Comparison of ENCODE assay signal across 3 cellular contexts in genomic region chrX:110268875-110269274, GRCh38.
TF ChIP-seq lines count a peak whose summit lies in the region.

No MANE protein-coding gene starts in this region.

TF ChIP-seq in SK-N-SH, 30 proteins besides CTCF, POLR2A, EP300 and RAD21 (continued from another document):
- TF ChIP-seq GATA2 (CRISPR knock-in tag; IDR thresholded peaks at IDR 0.05) (no peak), RXRA (IDR thresholded peaks at IDR 0.05; ENCODE audit: borderline replicate concordance, low read depth) (no peak), NRF1 (IDR thresholded peaks at IDR 0.05; ENCODE audit: low read depth, low read length) (no peak), MEF2A (IDR thresholded peaks at IDR 0.05; ENCODE audit: borderline replicate concordance, low read depth) (no peak), TCF12 (IDR thresholded peaks at IDR 0.05) (no peak), ZBTB33 (IDR thresholded peaks at IDR 0.05; ENCODE audit: borderline replicate concordance, low read depth) (no peak), CHD2 (IDR thresholded peaks at IDR 0.05; ENCODE audit: low read length, partially characterized antibody) (no peak)
- TF ChIP-seq, protein P1, sequence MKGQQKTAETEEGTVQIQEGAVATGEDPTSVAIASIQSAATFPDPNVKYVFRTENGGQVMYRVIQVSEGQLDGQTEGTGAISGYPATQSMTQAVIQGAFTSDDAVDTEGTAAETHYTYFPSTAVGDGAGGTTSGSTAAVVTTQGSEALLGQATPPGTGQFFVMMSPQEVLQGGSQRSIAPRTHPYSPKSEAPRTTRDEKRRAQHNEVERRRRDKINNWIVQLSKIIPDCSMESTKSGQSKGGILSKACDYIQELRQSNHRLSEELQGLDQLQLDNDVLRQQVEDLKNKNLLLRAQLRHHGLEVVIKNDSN (IDR thresholded peaks at IDR 0.05; ENCODE audit: borderline replicate concordance, low read depth) = no peak

TF ChIP-seq in SK-N-SH treated with all-trans-retinoic acid at 6 μM for 48 hours, 23 proteins besides CTCF, POLR2A, EP300 and RAD21 (continued from another document):
- TF ChIP-seq TSHZ2 (CRISPR knock-in tag; IDR thresholded peaks at IDR 0.05) = no peak
- no peak for TF ChIP-seq GLIS3 (CRISPR knock-in tag; IDR thresholded peaks at IDR 0.05)
- TF ChIP-seq, protein P2, sequence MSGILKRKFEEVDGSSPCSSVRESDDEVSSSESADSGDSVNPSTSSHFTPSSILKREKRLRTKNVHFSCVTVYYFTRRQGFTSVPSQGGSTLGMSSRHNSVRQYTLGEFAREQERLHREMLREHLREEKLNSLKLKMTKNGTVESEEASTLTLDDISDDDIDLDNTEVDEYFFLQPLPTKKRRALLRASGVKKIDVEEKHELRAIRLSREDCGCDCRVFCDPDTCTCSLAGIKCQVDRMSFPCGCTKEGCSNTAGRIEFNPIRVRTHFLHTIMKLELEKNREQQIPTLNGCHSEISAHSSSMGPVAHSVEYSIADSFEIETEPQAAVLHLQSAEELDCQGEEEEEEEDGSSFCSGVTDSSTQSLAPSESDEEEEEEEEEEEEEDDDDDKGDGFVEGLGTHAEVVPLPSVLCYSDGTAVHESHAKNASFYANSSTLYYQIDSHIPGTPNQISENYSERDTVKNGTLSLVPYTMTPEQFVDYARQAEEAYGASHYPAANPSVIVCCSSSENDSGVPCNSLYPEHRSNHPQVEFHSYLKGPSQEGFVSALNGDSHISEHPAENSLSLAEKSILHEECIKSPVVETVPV (CRISPR knock-in tag; IDR thresholded peaks at IDR 0.05) = no peak
- no peak for TF ChIP-seq RARB (CRISPR knock-in tag; IDR thresholded peaks at IDR 0.05)
- no peak for TF ChIP-seq PATZ1 (CRISPR knock-in tag; IDR thresholded peaks at IDR 0.05; ENCODE audit: borderline replicate concordance)
- TF ChIP-seq PPARA (CRISPR knock-in tag; IDR thresholded peaks at IDR 0.05; ENCODE audit: borderline replicate concordance) = no peak
- TF ChIP-seq ZFP3 (CRISPR knock-in tag; IDR thresholded peaks at IDR 0.05) = no peak
- no peak for TF ChIP-seq TOX (CRISPR knock-in tag; IDR thresholded peaks at IDR 0.05; ENCODE audit: borderline replicate concordance)
- TF ChIP-seq ZNF70 (CRISPR knock-in tag; IDR thresholded peaks at IDR 0.05) = no peak
- no peak for TF ChIP-seq BACH2 (CRISPR knock-in tag; IDR thresholded peaks at IDR 0.05; ENCODE audit: borderline replicate concordance)
- TF ChIP-seq, protein P3, sequence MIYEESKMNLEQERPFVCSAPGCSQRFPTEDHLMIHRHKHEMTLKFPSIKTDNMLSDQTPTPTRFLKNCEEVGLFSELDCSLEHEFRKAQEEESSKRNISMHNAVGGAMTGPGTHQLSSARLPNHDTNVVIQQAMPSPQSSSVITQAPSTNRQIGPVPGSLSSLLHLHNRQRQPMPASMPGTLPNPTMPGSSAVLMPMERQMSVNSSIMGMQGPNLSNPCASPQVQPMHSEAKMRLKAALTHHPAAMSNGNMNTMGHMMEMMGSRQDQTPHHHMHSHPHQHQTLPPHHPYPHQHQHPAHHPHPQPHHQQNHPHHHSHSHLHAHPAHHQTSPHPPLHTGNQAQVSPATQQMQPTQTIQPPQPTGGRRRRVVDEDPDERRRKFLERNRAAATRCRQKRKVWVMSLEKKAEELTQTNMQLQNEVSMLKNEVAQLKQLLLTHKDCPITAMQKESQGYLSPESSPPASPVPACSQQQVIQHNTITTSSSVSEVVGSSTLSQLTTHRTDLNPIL (CRISPR knock-in tag; IDR thresholded peaks at IDR 0.05; ENCODE audit: low read depth) = no peak
- TF ChIP-seq ZNF565 (CRISPR knock-in tag; conservative IDR thresholded peaks at IDR 0.05; ENCODE audit: low read depth) = no peak
- TF ChIP-seq ZFP30 (CRISPR knock-in tag; IDR thresholded peaks at IDR 0.05) = no peak
- no peak for TF ChIP-seq ZC3H10 (CRISPR knock-in tag; IDR thresholded peaks at IDR 0.05)
TF ChIP-seq in SK-N-SH treated with all-trans-retinoic acid at 6 μM for 48 hours: peak in this region for 0.

TF ChIP-seq in GM23338, 12 proteins besides CTCF, POLR2A, EP300 and RAD21 (continued from another document):
- no peak for TF ChIP-seq ZNF462 (CRISPR knock-in tag; IDR thresholded peaks at IDR 0.05)
- TF ChIP-seq, protein P4, sequence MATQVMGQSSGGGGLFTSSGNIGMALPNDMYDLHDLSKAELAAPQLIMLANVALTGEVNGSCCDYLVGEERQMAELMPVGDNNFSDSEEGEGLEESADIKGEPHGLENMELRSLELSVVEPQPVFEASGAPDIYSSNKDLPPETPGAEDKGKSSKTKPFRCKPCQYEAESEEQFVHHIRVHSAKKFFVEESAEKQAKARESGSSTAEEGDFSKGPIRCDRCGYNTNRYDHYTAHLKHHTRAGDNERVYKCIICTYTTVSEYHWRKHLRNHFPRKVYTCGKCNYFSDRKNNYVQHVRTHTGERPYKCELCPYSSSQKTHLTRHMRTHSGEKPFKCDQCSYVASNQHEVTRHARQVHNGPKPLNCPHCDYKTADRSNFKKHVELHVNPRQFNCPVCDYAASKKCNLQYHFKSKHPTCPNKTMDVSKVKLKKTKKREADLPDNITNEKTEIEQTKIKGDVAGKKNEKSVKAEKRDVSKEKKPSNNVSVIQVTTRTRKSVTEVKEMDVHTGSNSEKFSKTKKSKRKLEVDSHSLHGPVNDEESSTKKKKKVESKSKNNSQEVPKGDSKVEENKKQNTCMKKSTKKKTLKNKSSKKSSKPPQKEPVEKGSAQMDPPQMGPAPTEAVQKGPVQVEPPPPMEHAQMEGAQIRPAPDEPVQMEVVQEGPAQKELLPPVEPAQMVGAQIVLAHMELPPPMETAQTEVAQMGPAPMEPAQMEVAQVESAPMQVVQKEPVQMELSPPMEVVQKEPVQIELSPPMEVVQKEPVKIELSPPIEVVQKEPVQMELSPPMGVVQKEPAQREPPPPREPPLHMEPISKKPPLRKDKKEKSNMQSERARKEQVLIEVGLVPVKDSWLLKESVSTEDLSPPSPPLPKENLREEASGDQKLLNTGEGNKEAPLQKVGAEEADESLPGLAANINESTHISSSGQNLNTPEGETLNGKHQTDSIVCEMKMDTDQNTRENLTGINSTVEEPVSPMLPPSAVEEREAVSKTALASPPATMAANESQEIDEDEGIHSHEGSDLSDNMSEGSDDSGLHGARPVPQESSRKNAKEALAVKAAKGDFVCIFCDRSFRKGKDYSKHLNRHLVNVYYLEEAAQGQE (IDR thresholded peaks at IDR 0.05; ENCODE audit: unreplicated experiment) = no peak
- no peak for TF ChIP-seq STAT1 (IDR thresholded peaks at IDR 0.05; ENCODE audit: unreplicated experiment)
- TF ChIP-seq POLR2AphosphoS5 (IDR thresholded peaks at IDR 0.05; ENCODE audit: low read depth) = no peak
- no peak for TF ChIP-seq ZNF331 (CRISPR knock-in tag; IDR thresholded peaks at IDR 0.05; ENCODE audit: low read depth)
- TF ChIP-seq, protein P5, sequence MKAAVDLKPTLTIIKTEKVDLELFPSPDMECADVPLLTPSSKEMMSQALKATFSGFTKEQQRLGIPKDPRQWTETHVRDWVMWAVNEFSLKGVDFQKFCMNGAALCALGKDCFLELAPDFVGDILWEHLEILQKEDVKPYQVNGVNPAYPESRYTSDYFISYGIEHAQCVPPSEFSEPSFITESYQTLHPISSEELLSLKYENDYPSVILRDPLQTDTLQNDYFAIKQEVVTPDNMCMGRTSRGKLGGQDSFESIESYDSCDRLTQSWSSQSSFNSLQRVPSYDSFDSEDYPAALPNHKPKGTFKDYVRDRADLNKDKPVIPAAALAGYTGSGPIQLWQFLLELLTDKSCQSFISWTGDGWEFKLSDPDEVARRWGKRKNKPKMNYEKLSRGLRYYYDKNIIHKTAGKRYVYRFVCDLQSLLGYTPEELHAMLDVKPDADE (IDR thresholded peaks at IDR 0.05) = no peak
- TF ChIP-seq NANOG (IDR thresholded peaks at IDR 0.05; ENCODE audit: borderline replicate concordance) = no peak
- TF ChIP-seq CREB1 (CRISPR knock-in tag; IDR thresholded peaks at IDR 0.05; ENCODE audit: low read depth) = no peak
